In genomic region chr11:86206296-86206695, GRCh38 we compare ENCODE assay signal across 31 cellular contexts.
"Had no signal": no experiment of that assay in that cellular context is flagged by ENCODE, and none has a peak within 500 bp of the region (broad histone marks: within the 10 kb centered on the region; RNA-seq: fewer than 3 reads in every experiment).

No MANE protein-coding gene starts in this region.

- H3K27me3 Mint-ChIP-seq: activated CD4-positive, alpha-beta memory T cell treated with anti-CD3 and anti-CD28 coated beads for 36 hours; activated CD4-positive, alpha-beta T cell treated with anti-CD3 and anti-CD28 coated beads for 36 hours; activated CD4-positive, alpha-beta T cell treated with anti-CD3 and anti-CD28 coated beads, Interleukin-2, amount 10 ng/mL, durations not matched to agents 7 days and 5 days; activated naive CD4-positive, alpha-beta T cell treated with anti-CD3 and anti-CD28 coated beads, Interleukin-2, amount 10 ng/mL, durations not matched to agents 7 days and 5 days; activated naive CD8-positive, alpha-beta T cell; activated naive CD8-positive, alpha-beta T cell treated with anti-CD3 and anti-CD28 coated beads, Interleukin-2, amount 50 U/mL, for 24 hours had no signal

- H3K36me3 ChIP-seq: brain microvascular endothelial cell, Peyer's patch, SJSA1 had no signal

- H3K36me3 Mint-ChIP-seq: activated CD4-positive, alpha-beta memory T cell treated with anti-CD3 and anti-CD28 coated beads for 36 hours; activated naive CD4-positive, alpha-beta T cell treated with anti-CD3 and anti-CD28 coated beads, Interleukin-2, amount 10 ng/mL, durations not matched to agents 7 days and 5 days; activated naive CD8-positive, alpha-beta T cell; WTC11 had no signal

- H3K9me3 ChIP-seq: Peyer's patch, SJSA1, SK-N-SH had no signal

- H3K4me1 ChIP-seq: Peyer's patch, SJSA1 had no signal

- H3K27ac Mint-ChIP-seq: activated CD4-positive, alpha-beta memory T cell treated with anti-CD3 and anti-CD28 coated beads for 36 hours; activated CD4-positive, alpha-beta T cell treated with anti-CD3 and anti-CD28 coated beads for 36 hours; activated CD4-positive, alpha-beta T cell treated with anti-CD3 and anti-CD28 coated beads, Interleukin-2, amount 10 ng/mL, durations not matched to agents 7 days and 5 days; activated naive CD4-positive, alpha-beta T cell treated with anti-CD3 and anti-CD28 coated beads, Interleukin-2, amount 10 ng/mL, durations not matched to agents 7 days and 5 days; activated naive CD8-positive, alpha-beta T cell; activated naive CD8-positive, alpha-beta T cell treated with anti-CD3 and anti-CD28 coated beads, Interleukin-2, amount 50 U/mL, for 24 hours; T-helper 1 cell treated with Interleukin-12 subunit alpha and Interleukin-12 subunit beta and Interleukin-4 antibody, amounts not matched to agents 30 μg/mL and 1 μg/mL, for 36 hours; T-helper 2 cell treated with Interferon-gamma antibody and Interleukin-4, amounts not matched to agents 5 μg/mL and 100 μg/mL, for 36 hours; WTC11 had no signal

- H3K27ac ChIP-seq: brain microvascular endothelial cell, Peyer's patch, SJSA1 had no signal

- H3K4me1 Mint-ChIP-seq: WTC11 had no signal

- H3K27me3 ChIP-seq: brain microvascular endothelial cell, Peyer's patch, SJSA1 had no signal

- H3K9me3 Mint-ChIP-seq: activated CD4-positive, alpha-beta memory T cell treated with anti-CD3 and anti-CD28 coated beads for 36 hours; activated CD4-positive, alpha-beta T cell treated with anti-CD3 and anti-CD28 coated beads, Interleukin-2, amount 10 ng/mL, durations not matched to agents 7 days and 5 days; activated naive CD4-positive, alpha-beta T cell treated with anti-CD3 and anti-CD28 coated beads, Interleukin-2, amount 10 ng/mL, durations not matched to agents 7 days and 5 days; activated naive CD8-positive, alpha-beta T cell treated with anti-CD3 and anti-CD28 coated beads, Interleukin-2, amount 50 U/mL, for 24 hours; activated T-cell treated with anti-CD3 and anti-CD28 coated beads, Interleukin-2, amount 50 U/mL, for 4 hours; T-helper 2 cell treated with Interferon-gamma antibody and Interleukin-4, amounts not matched to agents 5 μg/mL and 100 μg/mL, for 36 hours; WTC11 had no signal

- H3K4me3 ChIP-seq: Peyer's patch, SJSA1 had no signal

- DNase-seq: activated CD4-positive, alpha-beta memory T cell treated with anti-CD3 and anti-CD28 coated beads for 36 hours; activated CD4-positive, alpha-beta T cell treated with anti-CD3 and anti-CD28 coated beads for 36 hours; activated CD4-positive, alpha-beta T cell treated with anti-CD3 and anti-CD28 coated beads, Interleukin-2, amount 10 ng/mL, durations not matched to agents 7 days and 5 days; activated CD8-positive, alpha-beta memory T cell treated with anti-CD3 and anti-CD28 coated beads, Interleukin-2, amount 50 U/mL, for 4 hours; activated effector memory CD4-positive, alpha-beta T cell treated with Interleukin-2 at 50 U/mL for 16 hours; activated naive CD4-positive, alpha-beta T cell treated with anti-CD3 and anti-CD28 coated beads, Interleukin-2, amount 10 ng/mL, durations not matched to agents 7 days and 5 days; activated naive CD8-positive, alpha-beta T cell treated with anti-CD3 and anti-CD28 coated beads, Interleukin-2, amount 50 U/mL, for 24 hours; activated T-cell treated with anti-CD3 and anti-CD28 coated beads for 4 hours; activated T-cell treated with anti-CD3 and anti-CD28 coated beads, Interleukin-2, amount 50 U/mL, for 4 hours; amniotic stem cell; aorta; brain microvascular endothelial cell; central memory CD4-positive, alpha-beta T cell; NCI-H1105; NCI-H1417 treated with DMSO at 0.1 percent for 48 hours; NCI-H187 treated with DMSO at 0.1 percent for 48 hours; NCI-H2081; NCI-H226; NCI-H446 treated with DMSO at 0.1 percent for 48 hours; NCI-H524; NCI-H69; PC-3; Peyer's patch; RPMI8226; SHP77 treated with DMSO at 0.1 percent for 48 hours; SK-N-SH had no signal

- H3K4me3 Mint-ChIP-seq: activated CD4-positive, alpha-beta memory T cell treated with anti-CD3 and anti-CD28 coated beads for 36 hours; activated CD4-positive, alpha-beta T cell treated with anti-CD3 and anti-CD28 coated beads for 36 hours; activated CD4-positive, alpha-beta T cell treated with anti-CD3 and anti-CD28 coated beads, Interleukin-2, amount 10 ng/mL, durations not matched to agents 7 days and 5 days; activated naive CD4-positive, alpha-beta T cell treated with anti-CD3 and anti-CD28 coated beads, Interleukin-2, amount 10 ng/mL, durations not matched to agents 7 days and 5 days; activated naive CD8-positive, alpha-beta T cell; activated naive CD8-positive, alpha-beta T cell treated with anti-CD3 and anti-CD28 coated beads, Interleukin-2, amount 50 U/mL, for 24 hours; activated T-cell treated with anti-CD3 and anti-CD28 coated beads, Interleukin-2, amount 50 U/mL, for 4 hours; T-helper 1 cell treated with Interleukin-12 subunit alpha and Interleukin-12 subunit beta and Interleukin-4 antibody, amounts not matched to agents 30 μg/mL and 1 μg/mL, for 36 hours; T-helper 2 cell treated with Interferon-gamma antibody and Interleukin-4, amounts not matched to agents 5 μg/mL and 100 μg/mL, for 36 hours; WTC11 had no signal
